In the genomic region with DNA sequence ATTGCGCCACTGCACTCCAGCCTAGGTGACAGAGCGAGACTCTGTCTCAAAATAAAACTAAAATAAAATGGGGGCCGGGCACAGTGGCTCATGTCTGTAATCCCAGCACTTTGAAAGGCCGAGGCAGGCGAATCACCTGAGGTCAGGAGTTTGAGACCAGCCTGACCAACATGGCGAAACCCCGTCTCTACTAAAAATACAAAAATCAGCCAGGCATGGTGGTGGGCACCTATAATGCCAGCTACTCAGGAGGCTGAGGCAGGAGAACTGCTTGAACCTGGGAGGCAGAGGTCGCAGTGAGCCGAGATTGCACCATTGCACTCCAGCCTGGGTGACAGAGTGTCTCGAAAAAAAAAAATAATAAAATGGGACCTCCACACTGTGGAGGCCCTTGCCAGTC, we compare ENCODE assay signal across 10 cellular contexts. TPM values are rescaled to one million over a fixed set of nuclear protein-coding genes. Genes with fewer than 3 reads are reported as not detected.
"Had no signal": no experiment of that assay in that cellular context is flagged by ENCODE, and none has a peak within 500 bp of the region (broad histone marks: within the 10 kb centered on the region; RNA-seq: fewer than 3 reads in every experiment).

No MANE protein-coding gene starts in this region.

RNA-seq across cellular contexts. Expression of a gene that starts 15.4 kb away (rescaled TPM):
- total RNA-seq: activated CD4-positive, alpha-beta memory T cell treated with anti-CD3 and anti-CD28 coated beads, Interleukin-2, amount 10 ng/mL, durations not matched to agents 7 days and 5 days; activated CD4-positive, alpha-beta T cell treated with anti-CD3 and anti-CD28 coated beads for 36 hours; activated CD4-positive, alpha-beta T cell treated with anti-CD3 and anti-CD28 coated beads, Interleukin-2, amount 10 ng/mL, durations not matched to agents 7 days and 5 days; activated CD8-positive, alpha-beta memory T cell treated with anti-CD3 and anti-CD28 coated beads, Interleukin-2, amount 10 ng/mL, durations not matched to agents 7 days and 5 days; activated CD8-positive, alpha-beta T cell treated with anti-CD3 and anti-CD28 coated beads, Interleukin-2, amount 10 ng/mL, durations not matched to agents 7 days and 5 days; activated naive CD8-positive, alpha-beta T cell treated with anti-CD3 and anti-CD28 coated beads, Interleukin-2, amount 10 ng/mL, durations not matched to agents 7 days and 5 days; activated T-helper 2 cell treated with anti-CD3 and anti-CD28 coated beads, Interferon-gamma antibody, Interleukin-2, Interleukin-4, amounts not matched to agents 10 μg/mL and 5 μg/mL and 100 μg/mL, durations not matched to agents 14 hours and 24 hours and 36 hours; ascending aorta; bronchial epithelial cell; T-helper 2 cell treated with Interferon-gamma antibody and Interleukin-4, amounts not matched to agents 100 ng/mL and 5 ng/mL, for 36 hours had no signal

RNA-seq across cellular contexts. Expression of a gene that starts 29.1 kb away (rescaled TPM):
- total RNA-seq: activated CD4-positive, alpha-beta memory T cell treated with anti-CD3 and anti-CD28 coated beads, Interleukin-2, amount 10 ng/mL, durations not matched to agents 7 days and 5 days; activated naive CD8-positive, alpha-beta T cell treated with anti-CD3 and anti-CD28 coated beads, Interleukin-2, amount 10 ng/mL, durations not matched to agents 7 days and 5 days; bronchial epithelial cell had no signal
